ENCODE assay signal across 1 cellular context in genomic region chr14:94388027-94388895, GRCh38.
TF ChIP-seq lines count a peak whose summit lies in the region.

Gene SERPINA1 (minus strand): TSS chr14:94388602. CDS start chr14:94383237, 5,365 bp downstream.

TF ChIP-seq in SK-N-SH treated with all-trans-retinoic acid at 6 μM for 48 hours, 23 proteins besides CTCF, POLR2A, EP300 and RAD21 (continued from another document):
- no peak for TF ChIP-seq PATZ1 (CRISPR knock-in tag; IDR thresholded peaks at IDR 0.05; ENCODE audit: borderline replicate concordance)
- TF ChIP-seq ZFP30 (CRISPR knock-in tag; IDR thresholded peaks at IDR 0.05): no peak
- TF ChIP-seq CSRNP3 (CRISPR knock-in tag; IDR thresholded peaks at IDR 0.05): no peak
- no peak for TF ChIP-seq RARB (CRISPR knock-in tag; IDR thresholded peaks at IDR 0.05)
- TF ChIP-seq ZC3H10 (CRISPR knock-in tag; IDR thresholded peaks at IDR 0.05): no peak
- TF ChIP-seq ZNF565 (CRISPR knock-in tag; conservative IDR thresholded peaks at IDR 0.05; ENCODE audit: low read depth): no peak
- TF ChIP-seq PPARA (CRISPR knock-in tag; IDR thresholded peaks at IDR 0.05; ENCODE audit: borderline replicate concordance): no peak
- TF ChIP-seq GLIS3 (CRISPR knock-in tag; IDR thresholded peaks at IDR 0.05): no peak
- TF ChIP-seq, protein P1, sequence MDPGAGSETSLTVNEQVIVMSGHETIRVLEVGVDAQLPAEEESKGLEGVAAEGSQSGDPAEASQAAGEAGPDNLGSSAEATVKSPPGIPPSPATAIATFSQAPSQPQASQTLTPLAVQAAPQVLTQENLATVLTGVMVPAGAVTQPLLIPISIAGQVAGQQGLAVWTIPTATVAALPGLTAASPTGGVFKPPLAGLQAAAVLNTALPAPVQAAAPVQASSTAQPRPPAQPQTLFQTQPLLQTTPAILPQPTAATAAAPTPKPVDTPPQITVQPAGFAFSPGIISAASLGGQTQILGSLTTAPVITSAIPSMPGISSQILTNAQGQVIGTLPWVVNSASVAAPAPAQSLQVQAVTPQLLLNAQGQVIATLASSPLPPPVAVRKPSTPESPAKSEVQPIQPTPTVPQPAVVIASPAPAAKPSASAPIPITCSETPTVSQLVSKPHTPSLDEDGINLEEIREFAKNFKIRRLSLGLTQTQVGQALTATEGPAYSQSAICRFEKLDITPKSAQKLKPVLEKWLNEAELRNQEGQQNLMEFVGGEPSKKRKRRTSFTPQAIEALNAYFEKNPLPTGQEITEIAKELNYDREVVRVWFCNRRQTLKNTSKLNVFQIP (CRISPR knock-in tag; IDR thresholded peaks at IDR 0.05; ENCODE audit: borderline replicate concordance, low read depth): no peak
